19 cellular contexts compared by ENCODE assay signal in genomic region chr6:133610271-133610840, GRCh38.
DNase-seq lines count a peak whose midpoint lies in the region; ATAC-seq, FAIRE-seq and TF ChIP-seq lines count a peak whose summit lies in the region.
"Had no signal": no experiment of that assay in that cellular context is flagged by ENCODE, and none has a peak within 500 bp of the region (broad histone marks: within the 10 kb centered on the region; RNA-seq: fewer than 3 reads in every experiment).

No MANE protein-coding gene starts in this region.

- no peak for TF ChIP-seq POLR2A in erythroblast (IDR thresholded peaks at IDR 0.05; ENCODE audit: low read length)

- H3K36me3 ChIP-seq in bronchial epithelial cell (ENCODE audit: control insufficient read depth, insufficient read depth, low read length), result no peaks in the 10 kb centered on the region

- H3K27me3 ChIP-seq in bronchial epithelial cell (ENCODE audit: control insufficient read depth, insufficient read depth, low read length), result no peaks in the 10 kb centered on the region

- no peak for FAIRE-seq in bronchial epithelial cell (lab: Jason Lieb, UNC)
- FAIRE-seq: TTC549 had no signal

- no peak for ATAC-seq in GM18909 (IDR thresholded peaks at IDR 0.05; ENCODE audit: poor library complexity, unreplicated experiment)
- no peak for ATAC-seq in GM18502 (IDR thresholded peaks at IDR 0.05; ENCODE audit: poor library complexity, unreplicated experiment)
- ATAC-seq: activated T-cell treated with anti-CD3 and anti-CD28 coated beads, Interleukin-2, amount 50 U/mL, for 4 hours; effector memory CD8-positive, alpha-beta T cell had no signal

- DNase-seq in AG20443 (ENCODE audit: low spot score), result peak; percentile 35
- DNase-seq in M059J (ENCODE audit: low read depth), result peak; percentile 75
- peak; percentile 55 for DNase-seq in bronchial epithelial cell (ENCODE audit: low read depth)
- peak; percentile 27 for DNase-seq in kidney glomerular epithelial cell (lab: John Stamatoyannopoulos, UW)
- no peak for DNase-seq in erythroblast (lab: John Stamatoyannopoulos, UW)
- DNase-seq in retina, result no peak
- DNase-seq: activated CD4-positive, alpha-beta T cell treated with anti-CD3 and anti-CD28 coated beads, Interleukin-2, amount 50 U/mL, for 48 hours; activated T-cell treated with anti-CD3 and anti-CD28 coated beads, Interleukin-2, amount 50 U/mL, for 4 hours; central memory CD4-positive, alpha-beta T cell; effector memory CD8-positive, alpha-beta T cell; glutamatergic neuron; H7; NCI-H187; NCI-H446 treated with DMSO at 0.1 percent for 48 hours; stimulated activated CD4-positive, alpha-beta T cell treated with anti-CD3 and anti-CD28 coated beads, Interleukin-4, amount 100 ng/mL, for 1 hour had no signal

- no peak overlapping the region for H3K4me3 ChIP-seq in bronchial epithelial cell (ENCODE audit: low read depth, low read length)
- H3K4me3 ChIP-seq: SK-N-MC had no signal

- TF ChIP-seq CTCF in bronchial epithelial cell (IDR thresholded peaks at IDR 0.05; ENCODE audit: insufficient read depth, low read length, severe bottlenecking), result no peak

Comparison
In these comparisons a context has a peak if more than half of its experiments do, and no peak if none do; other contexts are left out.
1. DNase-seq: peak in AG20443 (single experiment), M059J (single experiment), bronchial epithelial cell (single experiment) and kidney glomerular epithelial cell (single experiment); none in erythroblast (0 of 2) and retina (single experiment).